In genomic region chr16:1025183-1025809, GRCh38 we compare ENCODE assay signal across 13 cellular contexts. TPM values are rescaled to one million over a fixed set of nuclear protein-coding genes. Genes with fewer than 3 reads are reported as not detected.
DNase-seq lines count a peak whose midpoint lies in the region; ATAC-seq, FAIRE-seq and TF ChIP-seq lines count a peak whose summit lies in the region.
"Not testable (repeated sequence)": the region's sequence is repeated elsewhere in the genome, so short reads cannot be mapped to it uniquely, and the experiment has no call there.
"Had no signal": no experiment of that assay in that cellular context is flagged by ENCODE, and none has a peak within 500 bp of the region (broad histone marks: within the 10 kb centered on the region; RNA-seq: fewer than 3 reads in every experiment).

No MANE protein-coding gene starts in this region.

- TF ChIP-seq EP300 in A549 (IDR thresholded peaks at IDR 0.05) = not testable (repeated sequence)

- BruUV-seq in MCF 10A (replicated peaks; lab: Mats Ljungman, UMichigan) = not testable (repeated sequence)

- intact Hi-C loops in activated CD8-positive, alpha-beta T cell treated with anti-CD3 and anti-CD28 coated beads for 36 hours (cut with micrococcal nuclease); MCF 10A (cut with micrococcal nuclease); kidney (cut with DNase I): not testable (repeated sequence)

- not testable (repeated sequence) for TF ChIP-seq CTCF in A549 (IDR thresholded peaks at IDR 0.05); activated CD8-positive, alpha-beta T cell treated with anti-CD3 and anti-CD28 coated beads for 36 hours (IDR thresholded peaks at IDR 0.05); MCF 10A (IDR thresholded peaks at IDR 0.05; ENCODE audit: unreplicated experiment); kidney (IDR thresholded peaks at IDR 0.05; ENCODE audit: borderline replicate concordance, extremely low read depth, insufficient read depth)

- H3K4me3 ChIP-seq in A549; kidney (ENCODE audit: low read length in 2 of 2): not testable (repeated sequence)

- not testable (repeated sequence) for TF ChIP-seq RAD21 in A549 (conservative IDR thresholded peaks at IDR 0.05 in 1 of 2, IDR thresholded peaks at IDR 0.05 in 1 of 2)

- CTCF ChIA-PET in A549 (lab: Yijun Ruan, JAX); activated CD8-positive, alpha-beta T cell treated with anti-CD3 and anti-CD28 coated beads for 36 hours (lab: Charles Lee); MCF 10A (lab: Yijun Ruan, JAX): not testable (repeated sequence)

- not testable (repeated sequence) for H3K9me3 Mint-ChIP-seq in activated CD8-positive, alpha-beta T cell treated with anti-CD3 and anti-CD28 coated beads for 36 hours; MCF 10A (ENCODE audit: unreplicated experiment)

- not testable (repeated sequence) for H3K27ac Mint-ChIP-seq in activated CD8-positive, alpha-beta T cell treated with anti-CD3 and anti-CD28 coated beads for 36 hours; MCF 10A (ENCODE audit: low read depth, unreplicated experiment)

- H3K9ac ChIP-seq in kidney (ENCODE audit: low read length in 2 of 2) = not testable (repeated sequence)

- peak; percentile 100 for FAIRE-seq in A549 (lab: Jason Lieb, UNC)
- FAIRE-seq in GM18507 (lab: Jason Lieb, UNC) = peak; percentile 77
- not testable (repeated sequence) for FAIRE-seq in kidney (lab: Jason Lieb, UNC)

- peak in 1 of 2 experiments; percentile 89; a peak in 3 of 6 replicates for ATAC-seq in A549
- not testable (repeated sequence) for ATAC-seq in activated CD8-positive, alpha-beta T cell treated with anti-CD3 and anti-CD28 coated beads for 36 hours

- not testable (repeated sequence) for H3K9me3 ChIP-seq in A549; kidney (ENCODE audit: control insufficient read depth in 1 of 2, low read length in 2 of 2)

- 44% methylated on average over 22 of the region's 24 CpGs for WGBS in A549 (ENCODE audit: missing lambda C conversion rate)

- H3K27ac ChIP-seq in A549; kidney (ENCODE audit: low read depth in 2 of 2, low read length in 2 of 2): not testable (repeated sequence)

- not testable (repeated sequence) for TF ChIP-seq POLR2A in A549 (IDR thresholded peaks at IDR 0.05; ENCODE audit: low read length)

- H3K4me3 Mint-ChIP-seq in activated CD8-positive, alpha-beta T cell treated with anti-CD3 and anti-CD28 coated beads for 36 hours; MCF 10A (ENCODE audit: unreplicated experiment): not testable (repeated sequence)

- H3K36me3 ChIP-seq in kidney (ENCODE audit: control insufficient read depth in 1 of 2, insufficient read depth in 2 of 2, low read length in 2 of 2) = not testable (repeated sequence)

- H3K27me3 Mint-ChIP-seq in activated CD8-positive, alpha-beta T cell treated with anti-CD3 and anti-CD28 coated beads for 36 hours = not testable (repeated sequence)
- peaks cover 20% of the 10 kb centered on the region for H3K27me3 Mint-ChIP-seq in MCF 10A (ENCODE audit: insufficient read depth, unreplicated experiment)

- not testable (repeated sequence) for H3K4me1 Mint-ChIP-seq in activated CD8-positive, alpha-beta T cell treated with anti-CD3 and anti-CD28 coated beads for 36 hours (ENCODE audit: low read depth); MCF 10A (ENCODE audit: insufficient read depth, unreplicated experiment)

- not testable (repeated sequence) for H3K4me2 ChIP-seq in A549

- POLR2A ChIA-PET in A549 (lab: Yijun Ruan, JAX); activated CD8-positive, alpha-beta T cell treated with anti-CD3 and anti-CD28 coated beads for 36 hours (lab: Charles Lee); MCF 10A (lab: Yijun Ruan, JAX): not testable (repeated sequence)

- H3K4me1 ChIP-seq in A549; kidney (ENCODE audit: control insufficient read depth in 1 of 2, insufficient read depth in 1 of 2, low read depth in 1 of 2, low read length in 2 of 2): not testable (repeated sequence)

- H3K36me3 Mint-ChIP-seq in activated CD8-positive, alpha-beta T cell treated with anti-CD3 and anti-CD28 coated beads for 36 hours (ENCODE audit: low read depth); MCF 10A (ENCODE audit: insufficient read depth, unreplicated experiment): not testable (repeated sequence)

- DNase-seq in A549 (ENCODE audit: low read depth in 1 of 2, low spot score in 1 of 2) = peak in 1 of 2 experiments; percentile 53
- DNase-seq in GM18507 (ENCODE audit: extremely low spot score, insufficient read length, low read depth) = not testable (repeated sequence)
- DNase-seq in NCI-H82 (lab: John Stamatoyannopoulos, UW) = peak; percentile 36
- peak; percentile 27 for DNase-seq in activated CD8-positive, alpha-beta T cell treated with anti-CD3 and anti-CD28 coated beads for 36 hours
- DNase-seq in MCF 10A (ENCODE audit: unreplicated experiment) = peak; percentile 19
- DNase-seq in fibroblast of gingiva (ENCODE audit: low read depth) = peak; percentile 21
- peak; percentile 92 for DNase-seq in kidney
- DNase-seq in stimulated activated CD4-positive, alpha-beta T cell treated with anti-CD3 and anti-CD28 coated beads, Interleukin-15, amount 100 ng/mL, for 24 hours = peak; percentile 27

RNA-seq across cellular contexts. Expression of gene SOX8, which starts 43.7 kb away (rescaled TPM):
- 0.06 and 0.07 TPM in 2 replicates for polyA plus RNA-seq in A549 (2011; rRNA removed)
- polyA plus RNA-seq in A549 (2012; cell fraction: cytosol; rRNA removed) = 0.15 and 0.26 TPM in 2 replicates
- polyA plus RNA-seq in A549 (2012; cell fraction: nucleus; rRNA removed) = 0.31 and 0.41 TPM in 2 replicates
- 0.12 to 0.22 TPM (median 0.14 TPM) in 3 replicates for polyA plus RNA-seq in A549 (2017; fragmentation: RNase III; extraction: RNeasy Plus Mini Kit Qiagen cat#74134 plus additional on column Dnase treatment)
- polyA minus RNA-seq in A549 (2011; rRNA and poly(A)+ RNA removed) = not detected in 2 replicates
- total RNA-seq in activated CD8-positive, alpha-beta T cell treated with anti-CD3 and anti-CD28 coated beads for 36 hours = 1 to 10 TPM; 1.6 to 2.1 TPM
- total RNA-seq in MCF 10A (2022) = not detected in 2 replicates
- 1.0 TPM for total RNA-seq in kidney
- polyA plus RNA-seq in kidney (ENCODE audit: insufficient read depth, low read depth, low replicate concordance) = 0.17 TPM
- total RNA-seq: left lobe of liver, natural killer cell had no signal

RNA-seq across cellular contexts. Expression of gene SSTR5, which starts 47.3 kb away (rescaled TPM):
- polyA plus RNA-seq in A549 (2011; rRNA removed) (0.08 TPM in 1 of 2 replicates, not detected in the other), A549 (2017; fragmentation: RNase III; extraction: RNeasy Plus Mini Kit Qiagen cat#74134 plus additional on column Dnase treatment) (0.06 TPM in 1 of 3 replicates, not detected in the others), kidney (ENCODE audit: insufficient read depth, low read depth, low replicate concordance) (not detected)
- 0.09 TPM in 1 of 2 replicates, not detected in the other for polyA plus RNA-seq in A549 (2012; cell fraction: cytosol; rRNA removed)
- 0.09 and 0.17 TPM in 2 replicates for polyA plus RNA-seq in A549 (2012; cell fraction: nucleus; rRNA removed)
- not detected in 2 replicates for polyA minus RNA-seq in A549 (2011; rRNA and poly(A)+ RNA removed)
- total RNA-seq in activated CD8-positive, alpha-beta T cell treated with anti-CD3 and anti-CD28 coated beads for 36 hours = not detected
- total RNA-seq in MCF 10A (2022) (not detected in 2 replicates), kidney (6.7 TPM)
- total RNA-seq: gastroesophageal sphincter, left lobe of liver, mesothelial cell of epicardium, natural killer cell, SK-MEL-5 had no signal

RNA-seq across cellular contexts. Expression of gene LMF1, which starts 54.5 kb away (rescaled TPM):
- polyA plus RNA-seq in A549 (2011; rRNA removed) (10.9 and 16.0 TPM in 2 replicates), A549 (2017; fragmentation: RNase III; extraction: RNeasy Plus Mini Kit Qiagen cat#74134 plus additional on column Dnase treatment) (8.5 to 10.6 TPM (median 8.8 TPM) in 3 replicates), kidney (ENCODE audit: insufficient read depth, low read depth, low replicate concordance) (15.4 TPM)
- 4.1 and 7.4 TPM in 2 replicates for polyA plus RNA-seq in A549 (2012; cell fraction: cytosol; rRNA removed)
- polyA plus RNA-seq in A549 (2012; cell fraction: nucleus; rRNA removed) = 25.0 and 30.2 TPM in 2 replicates
- polyA minus RNA-seq in A549 (2011; rRNA and poly(A)+ RNA removed) = 33.5 and 56.4 TPM in 2 replicates
- total RNA-seq in activated CD8-positive, alpha-beta T cell treated with anti-CD3 and anti-CD28 coated beads for 36 hours = 1 to 10 TPM; 8.7 to 9.7 TPM
- total RNA-seq in MCF 10A (2022) (9.9 and 11.2 TPM in 2 replicates), kidney (28.6 TPM)
